Comparison of ENCODE assay signal across 19 cellular contexts in the genomic region with DNA sequence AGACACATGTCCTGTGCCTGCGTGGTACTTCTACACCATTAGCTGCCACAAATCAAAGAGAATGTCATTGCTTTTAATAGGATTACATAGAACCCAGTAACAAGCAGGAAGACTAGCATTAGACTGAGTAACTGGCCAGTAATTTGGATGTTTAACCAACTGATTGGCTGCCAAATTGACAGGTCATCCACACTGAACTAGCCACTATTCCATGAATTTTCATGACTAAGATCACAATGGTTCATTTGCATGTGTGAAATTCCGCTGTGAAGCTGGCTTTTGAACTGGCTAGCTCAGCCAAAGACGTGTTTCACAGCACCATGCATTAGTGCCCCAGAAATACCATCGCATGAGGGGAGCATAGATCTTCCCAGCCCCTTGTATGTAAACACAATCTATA.
DNase-seq lines count a peak whose midpoint lies in the region; FAIRE-seq and TF ChIP-seq lines count a peak whose summit lies in the region.
"Had no signal": no experiment of that assay in that cellular context is flagged by ENCODE, and none has a peak within 500 bp of the region (broad histone marks: within the 10 kb centered on the region; RNA-seq: fewer than 3 reads in every experiment).

No MANE protein-coding gene starts in this region.

- no peak overlapping the region for H2BK5ac ChIP-seq in neuronal stem cell (ENCODE audit: low read length)

- intact Hi-C loops in ovary (cut with DNase I) = no loop called here

- no peak for FAIRE-seq in bronchial epithelial cell (lab: Jason Lieb, UNC)

- H3K4me3 ChIP-seq in bronchial epithelial cell (ENCODE audit: low read depth, low read length) (no peak overlapping the region), neuronal stem cell (ENCODE audit: low read length in 2 of 2) (no peak overlapping the region), ovary (no peak overlapping the region)
- H3K4me3 ChIP-seq: BLaER1, left ventricle myocardium inferior, vagina had no signal

- no peak overlapping the region for H3K4me2 ChIP-seq in neuronal stem cell (ENCODE audit: insufficient read depth, low read length, poor library complexity, severe bottlenecking)
- H3K4me2 ChIP-seq: BLaER1 had no signal

- WGBS in neuronal stem cell (ENCODE audit: extremely low coverage in 2 of 2, insufficient read length in 2 of 2, insufficient replicate concordance in 1 of 2), 2 donors = no CpG with 5 or more reads among the region's 4 CpGs
- 89 to 92% (median 91%) methylated on average over 4 of the region's 4 CpGs for WGBS in ovary, 3 donors

- peaks cover 0 to 7% of the 10 kb centered on the region in 2 donors for H3K4me1 ChIP-seq in neuronal stem cell (ENCODE audit: control insufficient read depth in 2 of 2, insufficient read depth in 1 of 2, low read depth in 1 of 2, low read length in 2 of 2)
- H3K4me1 ChIP-seq in ovary (ENCODE audit: insufficient read depth) = no peaks in the 10 kb centered on the region
- H3K4me1 ChIP-seq: BLaER1, left ventricle myocardium inferior, vagina had no signal

- H2AFZ ChIP-seq in neuronal stem cell (ENCODE audit: low read length) = peak overlapping the region; percentile 64

- no peak overlapping the region for H3K4ac ChIP-seq in neuronal stem cell (ENCODE audit: low read length)

- H3K27ac ChIP-seq in neuronal stem cell (replicated peaks; ENCODE audit: low read length) (no peak overlapping the region), ovary (no peak overlapping the region)
- H3K27ac ChIP-seq: BLaER1, left ventricle myocardium inferior, vagina had no signal

- no peak for TF ChIP-seq EP300 in ovary (IDR thresholded peaks at IDR 0.05)

- H3K18ac ChIP-seq in neuronal stem cell (ENCODE audit: low read length) = no peak overlapping the region

- H2BK15ac ChIP-seq in neuronal stem cell (ENCODE audit: low read length) = no peak overlapping the region

- peak; percentile 71 for DNase-seq in EL
- peak; percentile 34 for DNase-seq in HT1080 (ENCODE audit: low read depth)
- peak; percentile 32 for DNase-seq in bronchial epithelial cell (ENCODE audit: low read depth)
- DNase-seq in neuronal stem cell (ENCODE audit: low spot score) = no peak
- no peak for DNase-seq in DMS153 (lab: John Stamatoyannopoulos, UW)
- DNase-seq in stimulated activated CD4-positive, alpha-beta T cell treated with anti-CD3 and anti-CD28 coated beads, Interleukin-15, amount 100 ng/mL, for 24 hours = no peak
- DNase-seq in ovary = no peak
- DNase-seq in cerebellum (ENCODE audit: low spot score) = no peak
- DNase-seq: activated CD4-positive, alpha-beta T cell treated with anti-CD3 and anti-CD28 coated beads, Interleukin-2, amount 10 ng/mL, durations not matched to agents 24 days and 14 days; activated naive CD4-positive, alpha-beta T cell treated with Interleukin-2 at 50 U/mL for 16 hours; DMS 273 treated with DMSO at 0.1 percent for 48 hours; hypothalamus; KBM-7; left ventricle myocardium inferior; NCI-H2227 treated with DMSO at 0.1 percent for 48 hours; SHP77 treated with DMSO at 0.1 percent for 48 hours; T-helper 2 cell had no signal

- TF ChIP-seq CTCF in bronchial epithelial cell (IDR thresholded peaks at IDR 0.05; ENCODE audit: insufficient read depth, low read length, severe bottlenecking) (no peak), ovary (IDR thresholded peaks at IDR 0.05) (no peak)

- H2BK12ac ChIP-seq in neuronal stem cell (ENCODE audit: low read length) = no peak overlapping the region

- no peak for TF ChIP-seq POLR2A in ovary (IDR thresholded peaks at IDR 0.05)

- H4K8ac ChIP-seq in neuronal stem cell (ENCODE audit: low read depth, low read length) = no peak overlapping the region

- H2BK120ac ChIP-seq in neuronal stem cell (ENCODE audit: low read depth, low read length) = no peak overlapping the region

- H3K79me1 ChIP-seq in neuronal stem cell (ENCODE audit: low read depth, low read length) = no peaks in the 10 kb centered on the region

- H3K9me3 ChIP-seq in neuronal stem cell (replicated peaks in 1 of 2; ENCODE audit: control insufficient read depth in 2 of 2, insufficient read depth in 1 of 2, low read depth in 1 of 2, low read length in 2 of 2) = no peaks in the 10 kb centered on the region
- H3K9me3 ChIP-seq in ovary = no peaks in the 10 kb centered on the region
- H3K9me3 ChIP-seq: BLaER1, left ventricle myocardium inferior, vagina had no signal

- no peak overlapping the region for H3K9ac ChIP-seq in neuronal stem cell (ENCODE audit: low read depth, low read length, poor library complexity)
- H3K9ac ChIP-seq: BLaER1 had no signal

- H4K91ac ChIP-seq in neuronal stem cell (ENCODE audit: low read depth, low read length, poor library complexity) = no peak overlapping the region

- H3K27me3 ChIP-seq in bronchial epithelial cell (ENCODE audit: control insufficient read depth, insufficient read depth, low read length) (no peaks in the 10 kb centered on the region), neuronal stem cell (ENCODE audit: control insufficient read depth in 3 of 3, insufficient read depth in 3 of 3, low read depth in 1 of 3, low read length in 3 of 3) (no peaks in the 10 kb centered on the region), ovary (no peaks in the 10 kb centered on the region)
- H3K27me3 ChIP-seq: BLaER1, vagina had no signal

- no peaks in the 10 kb centered on the region for H3K36me3 ChIP-seq in bronchial epithelial cell (ENCODE audit: control insufficient read depth, insufficient read depth, low read length)
- no peaks in the 10 kb centered on the region for H3K36me3 ChIP-seq in neuronal stem cell (replicated peaks in 1 of 2; ENCODE audit: control insufficient read depth in 2 of 2, insufficient read depth in 2 of 2, low read length in 2 of 2)
- no peaks in the 10 kb centered on the region for H3K36me3 ChIP-seq in ovary
- H3K36me3 ChIP-seq: BLaER1, left ventricle myocardium inferior, vagina had no signal

- H3K23ac ChIP-seq in neuronal stem cell (ENCODE audit: low read depth, low read length, poor library complexity) = no peak overlapping the region

- no peak overlapping the region for H2AK5ac ChIP-seq in neuronal stem cell (ENCODE audit: low read depth, low read length)

- H3K14ac ChIP-seq in neuronal stem cell (ENCODE audit: low read length) = no peak overlapping the region

Comparison
In these comparisons a context has a peak if more than half of its experiments do, and no peak if none do; other contexts are left out.
1. DNase-seq: peak in EL (single experiment), HT1080 (single experiment) and bronchial epithelial cell (single experiment); none in neuronal stem cell (single experiment), DMS153 (single experiment), stimulated activated CD4-positive, alpha-beta T cell treated with anti-CD3 and anti-CD28 coated beads, Interleukin-15, amount 100 ng/mL, for 24 hours (single experiment), ovary (0 of 5) and cerebellum (single experiment).